ENCODE assay signal across 9 cellular contexts in the genomic region with DNA sequence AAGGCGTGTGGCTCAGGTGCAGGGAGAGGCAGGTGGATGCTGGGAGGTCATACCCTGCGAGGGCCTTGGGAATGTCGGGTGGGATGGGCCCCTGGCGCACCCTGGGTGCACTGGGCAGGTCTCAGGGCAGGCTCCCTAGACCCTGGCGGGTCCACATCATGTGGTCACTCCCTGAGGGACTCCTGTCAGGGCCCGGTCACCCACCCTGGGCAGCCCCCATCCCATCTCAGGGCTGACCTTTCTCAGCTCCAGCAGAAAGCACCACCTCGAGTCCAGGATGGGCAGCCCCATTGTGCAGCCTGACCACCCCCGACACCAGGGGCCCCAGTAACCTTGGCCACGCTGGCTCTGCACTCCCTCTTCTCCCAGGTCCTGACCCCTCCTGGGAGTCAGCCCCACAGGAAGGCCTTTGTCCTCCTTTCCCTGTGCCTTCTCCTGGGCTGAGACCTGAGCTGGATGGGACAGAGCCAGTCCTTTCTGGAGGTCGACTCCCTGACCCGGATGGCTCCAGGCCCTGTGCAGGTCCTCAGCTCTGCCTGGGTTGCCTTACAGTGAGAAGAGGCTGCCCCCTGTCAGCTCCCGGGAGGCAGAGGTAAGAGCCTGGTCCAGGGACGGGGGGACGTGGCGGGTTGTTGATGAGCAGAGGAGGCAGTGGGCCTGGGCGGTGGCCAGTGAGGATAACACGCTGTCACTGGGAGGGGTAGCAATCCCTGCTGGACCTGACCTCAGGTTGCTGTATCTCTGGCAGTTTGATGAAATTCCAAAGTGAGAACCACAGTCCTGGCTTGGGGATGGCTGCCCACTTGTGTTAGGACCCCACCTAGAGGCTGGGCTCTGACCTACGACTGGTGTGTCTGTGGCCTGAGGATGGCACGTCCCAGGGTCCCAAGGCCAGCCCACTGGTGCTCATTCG.
DNase-seq lines count a peak whose midpoint lies in the region; ATAC-seq and TF ChIP-seq lines count a peak whose summit lies in the region.
"Had no signal": no experiment of that assay in that cellular context is flagged by ENCODE, and none has a peak within 500 bp of the region (broad histone marks: within the 10 kb centered on the region; RNA-seq: fewer than 3 reads in every experiment).

No MANE protein-coding gene starts in this region.

- H3K27me3 ChIP-seq in HL-60 (ENCODE audit: insufficient read depth, poor library complexity, severe bottlenecking): no peaks in the 10 kb centered on the region
- no peaks in the 10 kb centered on the region for H3K27me3 ChIP-seq in transverse colon
- H3K27me3 ChIP-seq: gastrocnemius medialis had no signal

- ATAC-seq in HG02885 (IDR thresholded peaks at IDR 0.05; ENCODE audit: poor library complexity, unreplicated experiment): no peak
- ATAC-seq: gastrocnemius medialis had no signal

- no peak overlapping the region for H3K4me3 ChIP-seq in HL-60 (replicated peaks; ENCODE audit: insufficient read depth, low read length)
- H3K4me3 ChIP-seq in astrocyte of the spinal cord (ENCODE audit: low read depth, low read length): no peak overlapping the region
- no peak overlapping the region for H3K4me3 ChIP-seq in transverse colon
- H3K4me3 ChIP-seq: gastrocnemius medialis had no signal

- H3K9me3 ChIP-seq in transverse colon: no peaks in the 10 kb centered on the region
- H3K9me3 ChIP-seq: gastrocnemius medialis had no signal

- in situ Hi-C loops in astrocyte of the spinal cord (cut with HindIII; ENCODE audit: low sequenced_read_pairs): no loop called here
- in situ Hi-C loops in transverse colon (cut with MboI; ENCODE audit: low pct_ligation_motif_present in 1 of 4, low pct_unique_long_range_greater_than_20kb in 1 of 4, low sequenced_read_pairs in 3 of 4): no loop called here

- H3K36me3 ChIP-seq in transverse colon: no peaks in the 10 kb centered on the region
- H3K36me3 ChIP-seq: gastrocnemius medialis had no signal

- no peak overlapping the region for H3K27ac ChIP-seq in HL-60 (replicated peaks)
- no peak overlapping the region for H3K27ac ChIP-seq in transverse colon
- H3K27ac ChIP-seq: gastrocnemius medialis had no signal

- TF ChIP-seq POLR2A in transverse colon (IDR thresholded peaks at IDR 0.05): no peak

- H3K4me1 ChIP-seq in transverse colon: peaks cover 0 to 6% (median 0%) of the 10 kb centered on the region in 4 donors
- H3K4me1 ChIP-seq: gastrocnemius medialis had no signal

- peak; percentile 19 for TF ChIP-seq CTCF in HL-60 (IDR thresholded peaks at IDR 0.05; ENCODE audit: insufficient read depth, low read length)
- peak; percentile 27 for TF ChIP-seq CTCF in astrocyte of the spinal cord (IDR thresholded peaks at IDR 0.05; ENCODE audit: low read depth, low read length)
- no peak for TF ChIP-seq CTCF in transverse colon (IDR thresholded peaks at IDR 0.05)

- 80% methylated on average over 19 of the region's 20 CpGs; no CpG with 5 or more reads in 1 of the 2 donors for WGBS in transverse colon (ENCODE audit: low coverage in 1 of 2), 2 donors

- intact Hi-C loops in transverse colon (cut with DNase I; ENCODE audit: low total_unique reads): no loop called here

- TF ChIP-seq EP300 in transverse colon (IDR thresholded peaks at IDR 0.05; ENCODE audit: low read depth): no peak

- peak; percentile 63 for DNase-seq in EH (ENCODE audit: low read depth)
- peak in 1 of 2 experiments; percentile 45 for DNase-seq in HL-60 (ENCODE audit: low read depth in 1 of 2, low spot score in 1 of 2)
- DNase-seq in astrocyte of the spinal cord (ENCODE audit: low read depth, low spot score): no peak
- peak; percentile 47 to 77 for DNase-seq in lung microvascular endothelial cell (ENCODE audit: low read depth in 2 of 2)
- DNase-seq in activated CD4-positive, alpha-beta T cell treated with anti-CD3 and anti-CD28 coated beads for 1 hour: no peak
- no peak for DNase-seq in OCI-M2 (lab: John Stamatoyannopoulos, UW; ENCODE audit: unreplicated experiment)
- DNase-seq in transverse colon: no peak
- DNase-seq: gastrocnemius medialis had no signal

Comparison
In these comparisons a context has a peak if more than half of its experiments do, and no peak if none do; other contexts are left out.
1. DNase-seq: peak in EH (single experiment) and lung microvascular endothelial cell (2 of 2); none in astrocyte of the spinal cord (single experiment), activated CD4-positive, alpha-beta T cell treated with anti-CD3 and anti-CD28 coated beads for 1 hour (single experiment), OCI-M2 (single experiment) and transverse colon (single experiment).
2. CTCF ChIP-seq: peak in HL-60 (single experiment) and astrocyte of the spinal cord (single experiment); none in transverse colon (0 of 5).